ENCODE assay signal across 25 cellular contexts in the genomic region with DNA sequence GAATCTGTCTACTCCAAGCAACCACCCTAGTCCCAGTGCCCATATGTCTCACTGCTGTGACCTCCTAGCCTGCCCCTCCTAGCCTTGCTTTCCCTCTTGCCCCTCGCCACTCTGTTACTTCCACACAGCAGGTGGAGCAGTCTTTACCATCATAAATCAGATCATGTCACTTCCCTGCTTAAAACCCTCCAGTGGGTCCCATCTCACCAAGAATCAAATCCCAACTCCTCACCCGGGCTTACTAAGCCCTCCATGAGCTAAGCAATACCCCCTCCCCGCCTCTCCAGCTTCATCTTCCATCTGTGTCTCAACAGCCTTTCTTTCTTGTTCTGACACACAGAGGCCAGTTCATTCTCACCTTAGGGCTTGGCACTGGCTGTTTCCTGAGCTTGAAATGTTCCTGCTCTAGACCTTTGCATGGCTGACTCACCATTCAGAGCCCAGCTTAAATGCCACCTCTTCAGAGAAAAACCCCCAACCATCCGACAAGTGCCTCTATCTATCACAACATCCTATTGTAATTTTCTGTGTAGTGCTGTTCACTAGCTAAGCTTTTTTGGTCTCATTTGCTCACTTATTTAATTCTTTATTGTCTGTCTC. TPM values are rescaled to one million over a fixed set of nuclear protein-coding genes. Genes with fewer than 3 reads are reported as not detected.
DNase-seq lines count a peak whose midpoint lies in the region; ATAC-seq, FAIRE-seq and TF ChIP-seq lines count a peak whose summit lies in the region.
"Had no signal": no experiment of that assay in that cellular context is flagged by ENCODE, and none has a peak within 500 bp of the region (broad histone marks: within the 10 kb centered on the region; RNA-seq: fewer than 3 reads in every experiment).

No MANE protein-coding gene starts in this region.

- peak; percentile 27 for DNase-seq in activated CD4-positive, alpha-beta T cell treated with anti-CD3 and anti-CD28 coated beads for 48 hours
- DNase-seq in activated CD4-positive, alpha-beta T cell treated with anti-CD3 and anti-CD28 coated beads for 4 hours, result no peak
- peak; percentile 35 for DNase-seq in HT1080 (ENCODE audit: low read depth)
- DNase-seq in WERI-Rb-1, result peak; percentile 87
- DNase-seq in midbrain (lab: John Stamatoyannopoulos, UW), result no peak
- no peak for DNase-seq in OCI-M1 (lab: John Stamatoyannopoulos, UW)
- DNase-seq in RCC 7860 (ENCODE audit: low spot score), result no peak
- DNase-seq: activated B cell treated with CpG ODN at 0.5 μM for 24 hours; adrenal gland; brain microvascular endothelial cell; DMS79 treated with DMSO at 0.1 percent for 48 hours; effector CD4-positive, alpha-beta T cell; kidney glomerular epithelial cell; NCI-H2029 treated with DMSO at 0.1 percent for 48 hours; RPMI8226; T-helper 9 cell had no signal

- no peaks in the 10 kb centered on the region for H3K36me3 ChIP-seq in WERI-Rb-1
- H3K36me3 ChIP-seq: adrenal gland, brain microvascular endothelial cell had no signal

- no peaks in the 10 kb centered on the region for H3K27me3 ChIP-seq in WERI-Rb-1 (ENCODE audit: insufficient read depth, low read depth, severe bottlenecking)
- H3K27me3 ChIP-seq: adrenal gland had no signal

- peak; percentile 45 for ATAC-seq in esophagus mucosa

- peak overlapping the region; percentile 73 for H3K27ac ChIP-seq in WERI-Rb-1
- H3K27ac ChIP-seq: A549, adrenal gland, brain microvascular endothelial cell had no signal

- no peak for FAIRE-seq in RCC 7860 (lab: Jason Lieb, UNC)
- FAIRE-seq: A549, GM18507, urothelium cell line had no signal

- peak overlapping the region; percentile 1; the same call in 1 of the 2 replicates for H3K4me3 ChIP-seq in WERI-Rb-1 (ENCODE audit: low read depth, low read length)
- H3K4me3 ChIP-seq: A549, adrenal gland had no signal

- H3K9me3 ChIP-seq in WERI-Rb-1 (ENCODE audit: severe bottlenecking), result no peaks in the 10 kb centered on the region
- H3K9me3 ChIP-seq: A549, adrenal gland had no signal

- no peak for TF ChIP-seq CTCF in WERI-Rb-1 (IDR thresholded peaks at IDR 0.05; ENCODE audit: low read depth, low read length)

RNA-seq across cellular contexts. Expression of gene KNCN, which starts 22.3 kb away (rescaled TPM):
- total RNA-seq in HT1080 (2014; rRNA removed; shearing (Covaris generic)), result not detected in 2 replicates
- not detected in 2 replicates for polyA plus RNA-seq in HT1080 (2015; cell fraction: cytosol; rRNA removed)
- polyA plus RNA-seq in HT1080 (2015; cell fraction: nucleus; rRNA removed), result not detected in 2 replicates
- not detected for total RNA-seq in esophagus mucosa
- total RNA-seq: activated B cell treated with CpG ODN at 0.5 μM for 24 hours, adrenal gland, epithelial cell of proximal tubule, fibroblast of villous mesenchyme, IMR-90, myocyte, pulmonary artery endothelial cell had no signal
- polyA plus RNA-seq: A549, IMR-90 had no signal

RNA-seq across cellular contexts. Expression of gene DMBX1, which starts 39.5 kb away (rescaled TPM):
- not detected in 2 replicates for total RNA-seq in HT1080 (2014; rRNA removed; shearing (Covaris generic))
- not detected in 2 replicates for polyA plus RNA-seq in HT1080 (2015; cell fraction: cytosol; rRNA removed)
- polyA plus RNA-seq in HT1080 (2015; cell fraction: nucleus; rRNA removed), result not detected in 2 replicates
- total RNA-seq in esophagus mucosa, result not detected
- total RNA-seq: activated B cell treated with CpG ODN at 0.5 μM for 24 hours, epithelial cell of proximal tubule, fibroblast of villous mesenchyme, IMR-90, myocyte, pulmonary artery endothelial cell had no signal
- polyA plus RNA-seq: IMR-90 had no signal

Comparison
In these comparisons a context has a peak if more than half of its experiments do, and no peak if none do; other contexts are left out.
1. DNase-seq: peak in activated CD4-positive, alpha-beta T cell treated with anti-CD3 and anti-CD28 coated beads for 48 hours (single experiment), HT1080 (single experiment) and WERI-Rb-1 (single experiment); none in activated CD4-positive, alpha-beta T cell treated with anti-CD3 and anti-CD28 coated beads for 4 hours (0 of 2), midbrain (single experiment), OCI-M1 (single experiment) and RCC 7860 (single experiment).